ENCODE assay signal across 13 cellular contexts in genomic region chr4:13881880-13882279, GRCh38.
DNase-seq lines count a peak whose midpoint lies in the region; ATAC-seq and TF ChIP-seq lines count a peak whose summit lies in the region.
"Had no signal": no experiment of that assay in that cellular context is flagged by ENCODE, and none has a peak within 500 bp of the region (broad histone marks: within the 10 kb centered on the region; RNA-seq: fewer than 3 reads in every experiment).

No MANE protein-coding gene starts in this region.

- H3K27ac ChIP-seq in heart left ventricle: no peak overlapping the region
- no peak overlapping the region for H3K27ac ChIP-seq in VCaP
- no peak overlapping the region for H3K27ac ChIP-seq in tibial artery

- no peak for TF ChIP-seq POLR2A in heart left ventricle (IDR thresholded peaks at IDR 0.05)

- H3K27me3 ChIP-seq in heart left ventricle (no peaks in the 10 kb centered on the region), tibial artery (no peaks in the 10 kb centered on the region)

- ATAC-seq in heart left ventricle (peak in 3 of 4 donors; percentile 18 to 52 (median 18)), left ventricle myocardium superior (no peak)

- no peak overlapping the region for H3K4me3 ChIP-seq in heart left ventricle
- H3K4me3 ChIP-seq in fibroblast of pulmonary artery (replicated peaks; ENCODE audit: low read depth, low read length): no peak overlapping the region
- H3K4me3 ChIP-seq in tibial artery: no peak overlapping the region

- WGBS in heart left ventricle, 4 donors: 54 to 71% (median 68%) methylated on average over 4 of the region's 4 CpGs

- H3K36me3 ChIP-seq in heart left ventricle: no peaks in the 10 kb centered on the region
- no peaks in the 10 kb centered on the region for H3K36me3 ChIP-seq in tibial artery

- intact Hi-C loops in heart left ventricle (cut with DNase I) (no loop called here), left ventricle myocardium superior (cut with micrococcal nuclease) (no loop called here), posterior vena cava (cut with DNase I) (no loop called here), tibial artery (cut with DNase I; ENCODE audit: low total_unique reads) (no loop called here)

- H3K4me1 ChIP-seq in heart left ventricle (no peaks in the 10 kb centered on the region), tibial artery (no peaks in the 10 kb centered on the region)

- DNase-seq in heart left ventricle (no peak), left ventricle myocardium superior (no peak), fibroblast of pulmonary artery (ENCODE audit: low read depth) (peak; percentile 40), stromal cell of bone marrow (ENCODE audit: low read depth) (peak; percentile 56), posterior vena cava (ENCODE audit: low spot score) (no peak), tibial artery (no peak), Kasumi-1 (lab: John Stamatoyannopoulos, UW) (no peak)
- DNase-seq: activated gamma-delta T cell; aorta; effector memory CD4-positive, alpha-beta T cell; NCI-H1694 treated with DMSO at 0.1 percent for 48 hours; NCI-H510A had no signal

- H3K9me3 ChIP-seq in heart left ventricle (no peaks in the 10 kb centered on the region), tibial artery (no peaks in the 10 kb centered on the region)

- TF ChIP-seq CTCF in heart left ventricle (IDR thresholded peaks at IDR 0.05) (peak in 6 of 12 donors; percentile 23 to 40 (median 25)), VCaP (conservative IDR thresholded peaks at IDR 0.05) (peak; percentile 51), fibroblast of pulmonary artery (IDR thresholded peaks at IDR 0.05; ENCODE audit: low read length, missing control alignments) (peak; percentile 33), tibial artery (IDR thresholded peaks at IDR 0.05) (peak in 1 of 2 experiments; percentile 10)

Comparison
In these comparisons a context has a peak if more than half of its experiments do, and no peak if none do; other contexts are left out.
1. DNase-seq: peak in fibroblast of pulmonary artery (single experiment) and stromal cell of bone marrow (single experiment); none in heart left ventricle (0 of 5), left ventricle myocardium superior (single experiment), posterior vena cava (single experiment), tibial artery (0 of 2) and Kasumi-1 (0 of 2).